ENCODE assay signal across 23 cellular contexts in genomic region chr5:50574121-50574520, GRCh38.
DNase-seq lines count a peak whose midpoint lies in the region; ATAC-seq and TF ChIP-seq lines count a peak whose summit lies in the region.
"Had no signal": no experiment of that assay in that cellular context is flagged by ENCODE, and none has a peak within 500 bp of the region (broad histone marks: within the 10 kb centered on the region; RNA-seq: fewer than 3 reads in every experiment).

No MANE protein-coding gene starts in this region.

- no peak for DNase-seq in stimulated activated naive CD8-positive, alpha-beta T cell treated with anti-CD3 and anti-CD28 coated beads, Interleukin-15, amount 100 ng/mL, for 72 hours
- no peak for DNase-seq in stimulated activated naive CD8-positive, alpha-beta T cell treated with anti-CD3 and anti-CD28 coated beads, Interleukin-15, Interleukin-2, amounts not matched to agents 100 U/mL and 50 U/mL, for 24 hours
- DNase-seq in neuronal stem cell (ENCODE audit: low spot score) (no peak), T-helper 1 cell (no peak), GM10266 (ENCODE audit: extremely low spot score) (no peak)
- DNase-seq: activated effector memory CD4-positive, alpha-beta T cell treated with anti-CD3 and anti-CD28 coated beads, Interleukin-2, amount 50 U/mL, for 16 hours; cortex of kidney; GDM1; glutamatergic neuron; HFFc6; NCI-H226; NCI-H82; SIG-M5; stimulated activated CD4-positive, alpha-beta T cell treated with anti-CD3 and anti-CD28 coated beads, Interleukin-4, amount 100 ng/mL, for 1 hour; stomach; transverse colon had no signal

- H3K27me3 ChIP-seq in Loucy (ENCODE audit: insufficient read depth, low read length, poor library complexity, severe bottlenecking) = no peaks in the 10 kb centered on the region
- no peaks in the 10 kb centered on the region for H3K27me3 ChIP-seq in neuronal stem cell (ENCODE audit: control insufficient read depth in 3 of 3, insufficient read depth in 3 of 3, low read depth in 1 of 3, low read length in 3 of 3)
- H3K27me3 ChIP-seq: breast epithelium, neural progenitor cell, stomach, transverse colon had no signal

- H2BK12ac ChIP-seq in neuronal stem cell (ENCODE audit: low read length) = no peak overlapping the region

- no peak overlapping the region for H2BK15ac ChIP-seq in neuronal stem cell (ENCODE audit: low read length)

- H2AK5ac ChIP-seq in neuronal stem cell (ENCODE audit: low read depth, low read length) = no peak overlapping the region

- H4K91ac ChIP-seq in neuronal stem cell (ENCODE audit: low read depth, low read length, poor library complexity) = no peak overlapping the region

- H3K9ac ChIP-seq in Loucy (ENCODE audit: low read depth, low read length, poor library complexity, severe bottlenecking) = peak overlapping the region; percentile 44
- H3K9ac ChIP-seq in neuronal stem cell (ENCODE audit: low read depth, low read length, poor library complexity) = no peak overlapping the region
- H3K9ac ChIP-seq: neural progenitor cell had no signal

- H3K4me2 ChIP-seq in Loucy (ENCODE audit: low read depth, low read length, poor library complexity, severe bottlenecking) (peak overlapping the region; percentile 67), neuronal stem cell (ENCODE audit: insufficient read depth, low read length, poor library complexity, severe bottlenecking) (no peak overlapping the region)
- H3K4me2 ChIP-seq: neural progenitor cell, smooth muscle cell had no signal

- peaks cover 0 to 7% of the 10 kb centered on the region in 2 donors for H3K9me3 Mint-ChIP-seq in stimulated activated naive CD8-positive, alpha-beta T cell treated with anti-CD3 and anti-CD28 coated beads, Interleukin-15, amount 100 ng/mL, for 72 hours
- H3K9me3 Mint-ChIP-seq in activated T-helper 17 cell treated with anti-CD3 and anti-CD28 coated beads, Interleukin-2, amount 50 U/mL, for 72 hours = peaks cover 7% of the 10 kb centered on the region
- H3K9me3 Mint-ChIP-seq: HFFc6, neural progenitor cell had no signal

- H3K4me3 ChIP-seq in Loucy (ENCODE audit: low read length, poor library complexity, severe bottlenecking) = peak overlapping the region; percentile 59
- H3K4me3 ChIP-seq in neuronal stem cell (ENCODE audit: low read length in 2 of 2) = no peak overlapping the region
- H3K4me3 ChIP-seq: breast epithelium, neural progenitor cell, smooth muscle cell, stomach, transverse colon had no signal

- H2BK120ac ChIP-seq in neuronal stem cell (ENCODE audit: low read depth, low read length) = no peak overlapping the region

- H3K9me3 ChIP-seq in Loucy (ENCODE audit: insufficient read depth, low read depth, low read length) (no peaks in the 10 kb centered on the region), neuronal stem cell (replicated peaks in 1 of 2; ENCODE audit: control insufficient read depth in 2 of 2, insufficient read depth in 1 of 2, low read depth in 1 of 2, low read length in 2 of 2) (no peaks in the 10 kb centered on the region)
- H3K9me3 ChIP-seq: breast epithelium, stomach, transverse colon had no signal

- no peaks in the 10 kb centered on the region for H3K9me2 ChIP-seq in Loucy (replicated peaks; ENCODE audit: low read depth, low read length)

- peaks cover 14% of the 10 kb centered on the region for H3K4me1 Mint-ChIP-seq in stimulated activated naive CD8-positive, alpha-beta T cell treated with anti-CD3 and anti-CD28 coated beads, Interleukin-15, amount 100 ng/mL, for 72 hours
- peaks cover 9% of the 10 kb centered on the region for H3K4me1 Mint-ChIP-seq in activated T-helper 17 cell treated with anti-CD3 and anti-CD28 coated beads, Interleukin-2, amount 50 U/mL, for 72 hours

- H3K27ac Mint-ChIP-seq in stimulated activated naive CD8-positive, alpha-beta T cell treated with anti-CD3 and anti-CD28 coated beads, Interleukin-15, amount 100 ng/mL, for 72 hours = peak overlapping the region; percentile 63 to 80
- H3K27ac Mint-ChIP-seq in activated T-helper 17 cell treated with anti-CD3 and anti-CD28 coated beads, Interleukin-2, amount 50 U/mL, for 72 hours = no peak overlapping the region
- H3K27ac Mint-ChIP-seq: HFFc6, mesothelial cell of epicardium, neural progenitor cell had no signal

- H3K14ac ChIP-seq in neuronal stem cell (ENCODE audit: low read length) = no peak overlapping the region

- H3K79me1 ChIP-seq in neuronal stem cell (ENCODE audit: low read depth, low read length) = no peaks in the 10 kb centered on the region

- H3K23ac ChIP-seq in neuronal stem cell (ENCODE audit: low read depth, low read length, poor library complexity) = no peak overlapping the region

- no peaks in the 10 kb centered on the region for H3K36me3 Mint-ChIP-seq in activated T-helper 17 cell treated with anti-CD3 and anti-CD28 coated beads, Interleukin-2, amount 50 U/mL, for 72 hours (ENCODE audit: low read depth)
- H3K36me3 Mint-ChIP-seq: mesothelial cell of epicardium, neural progenitor cell had no signal

- no peak for ATAC-seq in stimulated activated naive CD8-positive, alpha-beta T cell treated with anti-CD3 and anti-CD28 coated beads, Interleukin-15, amount 100 ng/mL, for 72 hours
- no peak for ATAC-seq in stimulated activated naive CD8-positive, alpha-beta T cell treated with anti-CD3 and anti-CD28 coated beads, Interleukin-15, Interleukin-2, amounts not matched to agents 100 U/mL and 50 U/mL, for 24 hours
- no peak for ATAC-seq in activated T-helper 17 cell treated with anti-CD3 and anti-CD28 coated beads, Interleukin-2, amount 50 U/mL, for 72 hours (replicated peaks)
- ATAC-seq: activated CD4-positive, CD25-positive, alpha-beta regulatory T cell treated with anti-CD3 and anti-CD28 coated beads, Interleukin-2, amount 50 U/mL, for 24 hours had no signal

- no peaks in the 10 kb centered on the region for H3K27me3 Mint-ChIP-seq in stimulated activated naive CD8-positive, alpha-beta T cell treated with anti-CD3 and anti-CD28 coated beads, Interleukin-15, amount 100 ng/mL, for 72 hours
- no peaks in the 10 kb centered on the region for H3K27me3 Mint-ChIP-seq in activated T-helper 17 cell treated with anti-CD3 and anti-CD28 coated beads, Interleukin-2, amount 50 U/mL, for 72 hours

- no peak overlapping the region for H3K4ac ChIP-seq in neuronal stem cell (ENCODE audit: low read length)

- H3K36me3 ChIP-seq in Loucy (ENCODE audit: insufficient read depth, low read length) = no peaks in the 10 kb centered on the region
- no peaks in the 10 kb centered on the region for H3K36me3 ChIP-seq in neuronal stem cell (replicated peaks in 1 of 2; ENCODE audit: control insufficient read depth in 2 of 2, insufficient read depth in 2 of 2, low read length in 2 of 2)
- H3K36me3 ChIP-seq: breast epithelium, neural progenitor cell, stomach, transverse colon had no signal

- H3K4me1 ChIP-seq in Loucy (ENCODE audit: insufficient read depth, low read length, poor library complexity, severe bottlenecking) = peaks cover 22% of the 10 kb centered on the region
- H3K4me1 ChIP-seq in neuronal stem cell (ENCODE audit: control insufficient read depth in 2 of 2, insufficient read depth in 1 of 2, low read depth in 1 of 2, low read length in 2 of 2) = peaks cover 0 to 2% of the 10 kb centered on the region in 2 donors
- H3K4me1 ChIP-seq: breast epithelium, neural progenitor cell, transverse colon had no signal

- H3K18ac ChIP-seq in neuronal stem cell (ENCODE audit: low read length) = no peak overlapping the region

- H3K4me3 Mint-ChIP-seq in stimulated activated naive CD8-positive, alpha-beta T cell treated with anti-CD3 and anti-CD28 coated beads, Interleukin-15, amount 100 ng/mL, for 72 hours = peak overlapping the region; percentile 42 to 44
- peak overlapping the region; percentile 40 for H3K4me3 Mint-ChIP-seq in activated T-helper 17 cell treated with anti-CD3 and anti-CD28 coated beads, Interleukin-2, amount 50 U/mL, for 72 hours
- H3K4me3 Mint-ChIP-seq: HFFc6, mesothelial cell of epicardium, neural progenitor cell had no signal

- TF ChIP-seq CTCF in Loucy (conservative IDR thresholded peaks at IDR 0.05; ENCODE audit: low read length) = no peak
- no peak for TF ChIP-seq CTCF in GM10266 (IDR thresholded peaks at IDR 0.05; ENCODE audit: control insufficient read depth, insufficient read depth, low read depth, missing control alignments)

- H2BK5ac ChIP-seq in neuronal stem cell (ENCODE audit: low read length) = no peak overlapping the region

- H3K79me2 ChIP-seq in Loucy (ENCODE audit: insufficient read depth, low read length) = no peaks in the 10 kb centered on the region

- H4K20me1 ChIP-seq in Loucy (ENCODE audit: insufficient read depth, low read length, poor library complexity, severe bottlenecking) = no peaks in the 10 kb centered on the region

- H3K27ac ChIP-seq in neuronal stem cell (replicated peaks; ENCODE audit: low read length) = no peak overlapping the region
- H3K27ac ChIP-seq: breast epithelium, neural progenitor cell, stomach, transverse colon had no signal

- no peak overlapping the region for H4K8ac ChIP-seq in neuronal stem cell (ENCODE audit: low read depth, low read length)

- H2AFZ ChIP-seq in Loucy (ENCODE audit: low read length) = peak overlapping the region; percentile 72; the same call in 1 of the 2 replicates
- no peak overlapping the region for H2AFZ ChIP-seq in neuronal stem cell (ENCODE audit: low read length)
- H2AFZ ChIP-seq: neural progenitor cell had no signal

- WGBS in neuronal stem cell (ENCODE audit: extremely low coverage in 2 of 2, insufficient read length in 2 of 2, insufficient replicate concordance in 1 of 2), 2 donors = no CpG with 5 or more reads among the region's 3 CpGs

- H3F3A ChIP-seq in Loucy (ENCODE audit: low read depth) = no peaks in the 10 kb centered on the region
